ENCODE assay signal across 10 cellular contexts in the genomic region with DNA sequence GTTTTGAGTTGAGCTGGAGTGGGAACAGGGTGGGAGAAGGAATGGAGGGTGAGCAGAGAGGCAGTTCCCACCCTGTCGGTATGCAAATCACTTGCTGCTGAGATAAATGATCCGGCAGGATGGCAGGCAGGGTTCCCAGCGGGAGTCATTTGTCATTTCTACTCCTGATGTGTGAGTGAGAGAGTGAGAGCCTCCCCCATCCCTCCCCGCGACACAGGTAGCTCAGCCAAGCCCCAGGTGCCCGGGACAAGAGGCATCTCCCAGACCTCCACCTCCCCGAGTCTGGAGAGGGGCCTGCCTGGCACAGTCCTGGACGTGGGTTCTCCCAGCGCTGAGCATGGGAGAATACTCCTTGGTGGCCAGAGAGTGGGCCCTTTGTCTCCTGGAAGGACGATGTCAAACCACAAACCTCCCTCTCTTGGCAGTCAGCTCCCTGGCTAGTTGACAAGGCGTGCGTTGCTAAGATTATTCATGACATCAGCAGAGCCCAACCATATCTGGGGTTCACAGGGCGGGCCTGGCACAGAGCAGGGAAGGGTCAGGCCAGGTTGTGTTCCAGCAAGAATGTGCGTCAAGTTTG. TPM values are rescaled to one million over a fixed set of nuclear protein-coding genes. Genes with fewer than 3 reads are reported as not detected.
A peak's percentile ranks its signal among the peaks of the same experiment; 100 is the strongest.
DNase-seq lines count a peak whose midpoint lies in the region; TF ChIP-seq lines count a peak whose summit lies in the region.
"Had no signal": no experiment of that assay in that cellular context is flagged by ENCODE, and none has a peak within 500 bp of the region (broad histone marks: within the 10 kb centered on the region; RNA-seq: fewer than 3 reads in every experiment).

No MANE protein-coding gene starts in this region.

- H3K36me3 Mint-ChIP-seq in type B pancreatic cell = no peaks in the 10 kb centered on the region
- H3K36me3 Mint-ChIP-seq: activated naive CD8-positive, alpha-beta T cell treated with anti-CD3 and anti-CD28 coated beads for 36 hours had no signal

- peaks cover 28% of the 10 kb centered on the region for H3K27me3 Mint-ChIP-seq in type B pancreatic cell
- H3K27me3 Mint-ChIP-seq: activated naive CD8-positive, alpha-beta T cell treated with anti-CD3 and anti-CD28 coated beads for 36 hours had no signal

- no peak overlapping the region for H3K27ac Mint-ChIP-seq in type B pancreatic cell
- H3K27ac Mint-ChIP-seq: activated naive CD8-positive, alpha-beta T cell treated with anti-CD3 and anti-CD28 coated beads for 36 hours; nephron had no signal

- peak overlapping the region; percentile 42 for H3K27ac ChIP-seq in caudate nucleus (ENCODE audit: low read depth, low read length)
- H3K27ac ChIP-seq: esophagus muscularis mucosa had no signal

- no peaks in the 10 kb centered on the region for H3K9me3 Mint-ChIP-seq in type B pancreatic cell
- H3K9me3 Mint-ChIP-seq: activated naive CD8-positive, alpha-beta T cell treated with anti-CD3 and anti-CD28 coated beads for 36 hours had no signal

- H3K4me1 Mint-ChIP-seq in type B pancreatic cell (ENCODE audit: unreplicated experiment) = peaks cover 8% of the 10 kb centered on the region

- TF ChIP-seq CTCF in type B pancreatic cell (conservative IDR thresholded peaks at IDR 0.05) = no peak

- peak; percentile 3 for DNase-seq in NCI-H226
- peak in 31 of 61 donors; percentile 9 to 80 (median 30) for DNase-seq in caudate nucleus (lab: John Stamatoyannopoulos, UW)
- DNase-seq in iPS-NIHi11 (ENCODE audit: low spot score) = peak; percentile 75
- DNase-seq in superior temporal gyrus (ENCODE audit: extremely low spot score) = peak; percentile 76
- DNase-seq in NCI-H1436 (lab: John Stamatoyannopoulos, UW) = no peak
- DNase-seq in type B pancreatic cell (ENCODE audit: extremely low spot score, unreplicated experiment) = no peak
- no peak for DNase-seq in NCI-H446 treated with DMSO at 0.1 percent for 48 hours (lab: John Stamatoyannopoulos, UW)
- DNase-seq: activated naive CD8-positive, alpha-beta T cell treated with anti-CD3 and anti-CD28 coated beads for 36 hours had no signal

- no peak overlapping the region for H3K4me3 Mint-ChIP-seq in type B pancreatic cell
- H3K4me3 Mint-ChIP-seq: activated naive CD8-positive, alpha-beta T cell treated with anti-CD3 and anti-CD28 coated beads for 36 hours had no signal

RNA-seq across cellular contexts. Expression of a gene that starts 33.7 kb away (rescaled TPM):
- total RNA-seq in type B pancreatic cell (ENCODE audit: low replicate concordance) = 14.7 and 36.7 TPM in 2 replicates

Comparison
In these comparisons a context has a peak if more than half of its experiments do, and no peak if none do; other contexts are left out.
1. DNase-seq: peak in NCI-H226 (single experiment), caudate nucleus (31 of 61), iPS-NIHi11 (single experiment) and superior temporal gyrus (single experiment); none in NCI-H1436 (single experiment), type B pancreatic cell (single experiment) and NCI-H446 treated with DMSO at 0.1 percent for 48 hours (single experiment).